12 cellular contexts compared by ENCODE assay signal in genomic region chr11:29293825-29294224, GRCh38.
A peak's percentile ranks its signal among the peaks of the same experiment; 100 is the strongest.
DNase-seq lines count a peak whose midpoint lies in the region; ATAC-seq, FAIRE-seq and TF ChIP-seq lines count a peak whose summit lies in the region.
"Had no signal": no experiment of that assay in that cellular context is flagged by ENCODE, and none has a peak within 500 bp of the region (broad histone marks: within the 10 kb centered on the region; RNA-seq: fewer than 3 reads in every experiment).

No MANE protein-coding gene starts in this region.

- peak; percentile 63 for FAIRE-seq in A549 (lab: Jason Lieb, UNC)

- peak; percentile 12 to 70 for DNase-seq in A549 (ENCODE audit: low read depth in 1 of 2, low spot score in 1 of 2)
- DNase-seq in astrocyte of the cerebellum (ENCODE audit: low read depth) = peak; percentile 43
- no peak for DNase-seq in NCI-H1417 (lab: John Stamatoyannopoulos, UW)
- DNase-seq in UCSD-AML1 (lab: John Stamatoyannopoulos, UW; ENCODE audit: unreplicated experiment) = no peak
- DNase-seq in SW480 (ENCODE audit: low spot score) = no peak
- DNase-seq: activated B cell treated with CpG ODN at 0.5 μM for 24 hours, AML-193, glutamatergic neuron, KG1 had no signal

- no peaks in the 10 kb centered on the region for H3K9me3 ChIP-seq in A549

- H3K4me1 ChIP-seq in A549 = peaks cover 25% of the 10 kb centered on the region

- in situ Hi-C loops in astrocyte of the cerebellum (cut with HindIII; ENCODE audit: low sequenced_read_pairs) = no loop called here

- no peak for TF ChIP-seq POLR2A in A549 (IDR thresholded peaks at IDR 0.05; ENCODE audit: low read length)

- 4% methylated on average over 3 of the region's 3 CpGs for WGBS in A549 (ENCODE audit: missing lambda C conversion rate)

- CTCF ChIA-PET in A549 (lab: Yijun Ruan, JAX) = interaction anchor here (1.0 to 1.7 kb wide), 2 partner anchors 13 to 22 kb away, joined by 3 to 4 read pairs; no protein-coding TSS in a partner anchor

- peak overlapping the region; percentile 50 for H3K4me2 ChIP-seq in A549

- peak in 1 of 2 experiments; percentile 79; a peak in 3 of 6 replicates for ATAC-seq in A549
- ATAC-seq in GM19351 (IDR thresholded peaks at IDR 0.05; ENCODE audit: unreplicated experiment) = peak; percentile 73
- ATAC-seq in HG03095 (IDR thresholded peaks at IDR 0.05; ENCODE audit: unreplicated experiment) = peak; percentile 90
- no peak for ATAC-seq in GM18873 (IDR thresholded peaks at IDR 0.05; ENCODE audit: low FRiP score, unreplicated experiment)

- POLR2A ChIA-PET in A549 (lab: Yijun Ruan, JAX) = no interaction called here

- TF ChIP-seq CTCF in A549 (IDR thresholded peaks at IDR 0.05) = no peak
- TF ChIP-seq CTCF in astrocyte of the cerebellum (IDR thresholded peaks at IDR 0.05; ENCODE audit: low read depth, low read length, missing control alignments) = no peak

- H3K4me3 ChIP-seq in A549 = no peak overlapping the region
- H3K4me3 ChIP-seq in astrocyte of the cerebellum (ENCODE audit: low read depth, low read length) = no peak overlapping the region

- H3K27ac ChIP-seq in A549 = peak overlapping the region; percentile 31 to 64; a peak in 5 of 6 replicates

- peak in 1 of 2 experiments; percentile 25; a peak in 1 of 5 replicates for TF ChIP-seq RAD21 in A549 (conservative IDR thresholded peaks at IDR 0.05 in 1 of 2, IDR thresholded peaks at IDR 0.05 in 1 of 2)

- peak; percentile 33 to 71; a peak in 3 of 5 replicates for TF ChIP-seq EP300 in A549 (IDR thresholded peaks at IDR 0.05)

TF ChIP-seq in A549, 52 proteins besides CTCF, POLR2A, EP300 and RAD21:
- peak; percentile 82 for TF ChIP-seq JUNB (IDR thresholded peaks at IDR 0.05)
- peak; percentile 37; the same call in 1 of the 3 replicates for TF ChIP-seq BCL3 (IDR thresholded peaks at IDR 0.05)
- TF ChIP-seq RNF2 (IDR thresholded peaks at IDR 0.05; ENCODE audit: borderline replicate concordance, low read depth) = no peak
- TF ChIP-seq PBX3 (IDR thresholded peaks at IDR 0.05) = 0 out of 2 replicates have a peak, but pooled peaks have one; percentile 14
- no peak for TF ChIP-seq NPAS2 (CRISPR knock-in tag; IDR thresholded peaks at IDR 0.05; ENCODE audit: borderline replicate concordance)
- 0 out of 3 replicates have a peak, but pooled peaks have one; percentile 15 for TF ChIP-seq SMC3 (IDR thresholded peaks at IDR 0.05)
- TF ChIP-seq KDM5A (IDR thresholded peaks at IDR 0.05) = no peak
- TF ChIP-seq EHMT2 (IDR thresholded peaks at IDR 0.05; ENCODE audit: low read depth) = no peak
- no peak for TF ChIP-seq CBX2 (IDR thresholded peaks at IDR 0.05; ENCODE audit: borderline replicate concordance, low read depth)
- TF ChIP-seq ZFP36 (IDR thresholded peaks at IDR 0.05; ENCODE audit: borderline replicate concordance, partially characterized antibody) = no peak
- peak in 1 of 2 experiments; percentile 47; a peak in 1 of 4 replicates for TF ChIP-seq CEBPB (IDR thresholded peaks at IDR 0.05)
- TF ChIP-seq FOSL2 (IDR thresholded peaks at IDR 0.05) = 0 out of 2 replicates have a peak, but pooled peaks have one; percentile 49
- TF ChIP-seq FOSL2 (CRISPR knock-in tag; IDR thresholded peaks at IDR 0.05) = peak; percentile 89
- TF ChIP-seq TFCP2L1 (CRISPR knock-in tag; IDR thresholded peaks at IDR 0.05) = no peak
- TF ChIP-seq KDM1A (IDR thresholded peaks at IDR 0.05; ENCODE audit: low read depth) = no peak
- no peak for TF ChIP-seq CHD4 (IDR thresholded peaks at IDR 0.05; ENCODE audit: borderline replicate concordance)
- no peak for TF ChIP-seq HOXB5 (CRISPR knock-in tag; IDR thresholded peaks at IDR 0.05)
- no peak for TF ChIP-seq RARB (CRISPR knock-in tag; IDR thresholded peaks at IDR 0.05)
- no peak for TF ChIP-seq CHD2 (IDR thresholded peaks at IDR 0.05; ENCODE audit: low read length, partially characterized antibody)
- TF ChIP-seq GATA3 (IDR thresholded peaks at IDR 0.05; ENCODE audit: borderline replicate concordance) = peak; percentile 79

Comparison
In these comparisons a context has a peak if more than half of its experiments do, and no peak if none do; other contexts are left out.
1. DNase-seq: peak in A549 (2 of 2) and astrocyte of the cerebellum (single experiment); none in NCI-H1417 (0 of 3), UCSD-AML1 (single experiment) and SW480 (single experiment).